ENCODE assay signal across 8 cellular contexts in genomic region chr12:53625373-53625945, GRCh38. TPM values are rescaled to one million over a fixed set of nuclear protein-coding genes. Genes with fewer than 3 reads are reported as not detected.
DNase-seq lines count a peak whose midpoint lies in the region; ATAC-seq and TF ChIP-seq lines count a peak whose summit lies in the region.

No MANE protein-coding gene starts in this region.

- intact Hi-C loops in activated CD4-positive, alpha-beta T cell treated with anti-CD3 and anti-CD28 coated beads for 36 hours (cut with DNase I, micrococcal nuclease) = loop anchor here in 1 of 2 experiments (5.0 kb wide), 1 partner anchor 63 kb away; no protein-coding TSS in a partner anchor
- intact Hi-C loops in testis (cut with DNase I; ENCODE audit: low total_unique reads) = no loop called here

- CTCF ChIA-PET in activated CD4-positive, alpha-beta T cell treated with anti-CD3 and anti-CD28 coated beads for 36 hours (lab: Charles Lee) = interaction anchor here (0.5 to 4.1 kb wide), 7 partner anchors 9 to 130 kb away, joined by 3 to 16 read pairs (median 4); partner anchors contain the start of gene ATP5MC2

- H3K4me3 ChIP-seq in testis = peak overlapping the region; percentile 67 to 85

- H3K4me1 Mint-ChIP-seq in activated CD4-positive, alpha-beta T cell treated with anti-CD3 and anti-CD28 coated beads for 36 hours = peaks cover 35% of the 10 kb centered on the region
- H3K4me1 Mint-ChIP-seq in activated naive CD8-positive, alpha-beta T cell treated with anti-CD3 and anti-CD28 coated beads, Interleukin-2, amount 50 U/mL, for 24 hours = peaks cover 49% of the 10 kb centered on the region

- H3K36me3 Mint-ChIP-seq in activated CD4-positive, alpha-beta T cell treated with anti-CD3 and anti-CD28 coated beads for 36 hours (ENCODE audit: low read depth) = no peaks in the 10 kb centered on the region
- H3K36me3 Mint-ChIP-seq in activated naive CD8-positive, alpha-beta T cell treated with anti-CD3 and anti-CD28 coated beads, Interleukin-2, amount 50 U/mL, for 24 hours (ENCODE audit: low read depth) = peaks cover 5% of the 10 kb centered on the region

- H3K27ac Mint-ChIP-seq in activated CD4-positive, alpha-beta T cell treated with anti-CD3 and anti-CD28 coated beads for 36 hours = peak overlapping the region; percentile 84
- H3K27ac Mint-ChIP-seq in activated naive CD8-positive, alpha-beta T cell treated with anti-CD3 and anti-CD28 coated beads, Interleukin-2, amount 50 U/mL, for 24 hours = peak overlapping the region; percentile 97

- POLR2A ChIA-PET in activated CD4-positive, alpha-beta T cell treated with anti-CD3 and anti-CD28 coated beads for 36 hours (lab: Charles Lee) = interaction anchor here (0.7 to 1.0 kb wide), 2 partner anchors 18 to 124 kb away, joined by 3 to 4 read pairs; partner anchors contain the start of gene TARBP2

- no peaks in the 10 kb centered on the region for H3K36me3 ChIP-seq in testis (ENCODE audit: low read depth, missing control alignments)

- H3K27ac ChIP-seq in layer of hippocampus (ENCODE audit: low read depth, low read length) (peak overlapping the region; percentile 88), testis (peak overlapping the region; percentile 96)

- no peak for TF ChIP-seq POLR2A in testis (IDR thresholded peaks at IDR 0.05)

- H3K27me3 Mint-ChIP-seq in activated CD4-positive, alpha-beta T cell treated with anti-CD3 and anti-CD28 coated beads for 36 hours = no peaks in the 10 kb centered on the region
- H3K27me3 Mint-ChIP-seq in activated naive CD8-positive, alpha-beta T cell treated with anti-CD3 and anti-CD28 coated beads, Interleukin-2, amount 50 U/mL, for 24 hours = no peaks in the 10 kb centered on the region

- H3K4me1 ChIP-seq in testis = peaks cover 21% of the 10 kb centered on the region

- TF ChIP-seq CTCF in testis (IDR thresholded peaks at IDR 0.05) = no peak

- no peak for DNase-seq in activated CD4-positive, alpha-beta T cell treated with anti-CD3 and anti-CD28 coated beads for 36 hours
- no peak for DNase-seq in activated CD4-positive, alpha-beta T cell treated with anti-CD3 and anti-CD28 coated beads, Interleukin-2, amount 50 U/mL, for 48 hours
- DNase-seq in activated naive CD8-positive, alpha-beta T cell treated with anti-CD3 and anti-CD28 coated beads, Interleukin-2, amount 50 U/mL, for 24 hours = no peak
- DNase-seq in testis = no peak
- DNase-seq in NCI-H526 treated with DMSO at 0.1 percent for 48 hours (lab: John Stamatoyannopoulos, UW) = no peak
- no peak for DNase-seq in C1 segment of cervical spinal cord (lab: John Stamatoyannopoulos, UW)

- no peaks in the 10 kb centered on the region for H3K9me3 Mint-ChIP-seq in activated CD4-positive, alpha-beta T cell treated with anti-CD3 and anti-CD28 coated beads for 36 hours (ENCODE audit: low read depth)
- no peaks in the 10 kb centered on the region for H3K9me3 Mint-ChIP-seq in activated naive CD8-positive, alpha-beta T cell treated with anti-CD3 and anti-CD28 coated beads, Interleukin-2, amount 50 U/mL, for 24 hours

- no peaks in the 10 kb centered on the region for H3K9me3 ChIP-seq in testis

- no peaks in the 10 kb centered on the region for H3K27me3 ChIP-seq in layer of hippocampus (ENCODE audit: control insufficient read depth, insufficient read depth, low read length)
- no peaks in the 10 kb centered on the region for H3K27me3 ChIP-seq in testis

- no peak for ATAC-seq in activated CD4-positive, alpha-beta T cell treated with anti-CD3 and anti-CD28 coated beads for 36 hours
- no peak for ATAC-seq in activated naive CD8-positive, alpha-beta T cell treated with anti-CD3 and anti-CD28 coated beads, Interleukin-2, amount 50 U/mL, for 24 hours
- no peak for ATAC-seq in GM21786 (IDR thresholded peaks at IDR 0.05; ENCODE audit: unreplicated experiment)

- H3K4me3 Mint-ChIP-seq in activated CD4-positive, alpha-beta T cell treated with anti-CD3 and anti-CD28 coated beads for 36 hours = peak overlapping the region; percentile 95
- H3K4me3 Mint-ChIP-seq in activated naive CD8-positive, alpha-beta T cell treated with anti-CD3 and anti-CD28 coated beads, Interleukin-2, amount 50 U/mL, for 24 hours = peak overlapping the region; percentile 92

- 1 to 4% methylated on average over 5 of the region's 5 CpGs for WGBS in testis, 2 donors

RNA-seq across cellular contexts. Expression of gene ATF7, which starts 0.7 kb away (rescaled TPM):
- total RNA-seq in activated CD4-positive, alpha-beta T cell treated with anti-CD3 and anti-CD28 coated beads for 36 hours = 10 to 100 TPM; 23.0 to 28.1 TPM
- total RNA-seq in testis = 10 to 100 TPM; 55.1 to 59.8 TPM
- polyA plus RNA-seq in testis (ENCODE audit: insufficient read depth, low read depth, low replicate concordance) = 31.6 TPM

RNA-seq across cellular contexts. Expression of gene ATP5MC2, which starts 50.4 kb away (rescaled TPM):
- total RNA-seq in activated CD4-positive, alpha-beta T cell treated with anti-CD3 and anti-CD28 coated beads for 36 hours = 100 to 1,000 TPM; 356 to 415 TPM
- 100 to 1,000 TPM; 201 to 304 TPM for total RNA-seq in testis
- polyA plus RNA-seq in testis (ENCODE audit: insufficient read depth, low read depth, low replicate concordance) = 316 TPM
